15 cellular contexts compared by ENCODE assay signal in the genomic region with DNA sequence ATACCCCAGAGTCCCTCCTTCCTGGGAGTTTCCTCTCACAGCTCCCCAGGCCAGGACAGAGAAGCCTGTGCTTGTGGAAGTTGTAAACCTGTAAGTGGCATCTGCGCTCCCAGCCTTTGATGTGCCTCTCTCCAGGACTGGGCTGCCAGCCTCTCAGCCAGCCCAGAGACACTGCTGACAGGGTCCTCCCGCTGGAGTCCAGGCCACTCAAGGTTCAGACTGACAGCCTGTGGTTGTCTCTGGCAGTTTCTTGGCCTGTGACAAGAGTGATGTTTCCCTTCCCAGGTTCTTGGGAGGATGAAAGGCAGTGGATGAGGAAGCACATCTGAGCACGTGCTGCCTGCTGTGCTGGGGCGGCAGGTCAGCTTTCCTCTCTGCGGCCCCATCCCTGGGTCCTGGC. TPM values are rescaled to one million over a fixed set of nuclear protein-coding genes. Genes with fewer than 3 reads are reported as not detected.
A peak's percentile ranks its signal among the peaks of the same experiment; 100 is the strongest.
DNase-seq lines count a peak whose midpoint lies in the region; ATAC-seq and TF ChIP-seq lines count a peak whose summit lies in the region.
"Had no signal": no experiment of that assay in that cellular context is flagged by ENCODE, and none has a peak within 500 bp of the region (broad histone marks: within the 10 kb centered on the region; RNA-seq: fewer than 3 reads in every experiment).

No MANE protein-coding gene starts in this region.

- H3K4me3 ChIP-seq in CD4-positive, CD25-positive, alpha-beta regulatory T cell (ENCODE audit: low read depth, low read length): no peak overlapping the region
- no peak overlapping the region for H3K4me3 ChIP-seq in Karpas-422 (ENCODE audit: low read length)
- no peak overlapping the region for H3K4me3 ChIP-seq in trophoblast cell (ENCODE audit: low read depth, low read length)
- no peak overlapping the region for H3K4me3 ChIP-seq in coronary artery
- H3K4me3 ChIP-seq in tibial artery: no peak overlapping the region

- H4K20me1 ChIP-seq in Karpas-422 (ENCODE audit: insufficient read depth, low read depth, low read length): 0 out of 2 replicates have a peak, but pooled peaks cover 19% of the 10 kb centered on the region

- H3K27me3 Mint-ChIP-seq in CD4-positive, CD25-positive, alpha-beta regulatory T cell: peaks cover 3% of the 10 kb centered on the region
- H3K27me3 Mint-ChIP-seq: memory B cell had no signal

- TF ChIP-seq CTCF in coronary artery (IDR thresholded peaks at IDR 0.05) (no peak), tibial artery (IDR thresholded peaks at IDR 0.05) (no peak)

- no peaks in the 10 kb centered on the region for H3K9me3 Mint-ChIP-seq in CD4-positive, CD25-positive, alpha-beta regulatory T cell
- H3K9me3 Mint-ChIP-seq: activated T-helper 2 cell treated with anti-CD3 and anti-CD28 coated beads, Interferon-gamma antibody, Interleukin-2, Interleukin-4, amounts not matched to agents 10 μg/mL and 5 μg/mL and 100 μg/mL, durations not matched to agents 14 hours and 24 hours and 36 hours; memory B cell had no signal

- H3K4me2 ChIP-seq in Karpas-422 (ENCODE audit: low read depth, low read length, poor library complexity, severe bottlenecking): no peak overlapping the region
- no peak overlapping the region for H3K4me2 ChIP-seq in trophoblast cell (ENCODE audit: low read length)

- H3K9me3 ChIP-seq in CD4-positive, CD25-positive, alpha-beta regulatory T cell (ENCODE audit: control insufficient read depth in 2 of 2, low read length in 2 of 2): no peaks in the 10 kb centered on the region
- H3K9me3 ChIP-seq in Karpas-422 (ENCODE audit: low read length) (no peaks in the 10 kb centered on the region), trophoblast cell (ENCODE audit: insufficient read depth, low read depth, low read length) (no peaks in the 10 kb centered on the region), tibial artery (no peaks in the 10 kb centered on the region)

- H4K8ac ChIP-seq in trophoblast cell (ENCODE audit: low read depth, low read length): no peak overlapping the region

- no peaks in the 10 kb centered on the region for H3K27me3 ChIP-seq in CD4-positive, CD25-positive, alpha-beta regulatory T cell (ENCODE audit: control insufficient read depth, insufficient read depth, low read length)
- no peaks in the 10 kb centered on the region for H3K27me3 ChIP-seq in Karpas-422 (ENCODE audit: low read length)
- no peaks in the 10 kb centered on the region for H3K27me3 ChIP-seq in trophoblast cell (ENCODE audit: insufficient read depth, low read length)
- no peaks in the 10 kb centered on the region for H3K27me3 ChIP-seq in tibial artery

- H3K79me2 ChIP-seq in Karpas-422 (ENCODE audit: low read length) (peaks cover 75% of the 10 kb centered on the region), trophoblast cell (ENCODE audit: control insufficient read depth, insufficient read depth, low read length, poor library complexity) (peaks cover 10% of the 10 kb centered on the region)

- no peak overlapping the region for H3K14ac ChIP-seq in trophoblast cell (ENCODE audit: low read length)

- H3K4ac ChIP-seq in trophoblast cell (ENCODE audit: low read depth, low read length): peak overlapping the region; percentile 30

- ATAC-seq in CD4-positive, CD25-positive, alpha-beta regulatory T cell (ENCODE audit: low read depth in 2 of 2): no peak
- ATAC-seq: SK-N-SH treated with all-trans-retinoic acid at 6 μM for 48 hours; stimulated activated naive CD8-positive, alpha-beta T cell treated with anti-CD3 and anti-CD28 coated beads, Interleukin-15, Interleukin-2, amounts not matched to agents 100 U/mL and 50 U/mL, for 24 hours had no signal

- H2BK120ac ChIP-seq in trophoblast cell (ENCODE audit: insufficient read depth, low read length, poor library complexity): no peak overlapping the region

- H3K36me3 Mint-ChIP-seq in CD4-positive, CD25-positive, alpha-beta regulatory T cell: no peaks in the 10 kb centered on the region
- H3K36me3 Mint-ChIP-seq: memory B cell had no signal

- no peaks in the 10 kb centered on the region for H3K36me3 ChIP-seq in CD4-positive, CD25-positive, alpha-beta regulatory T cell (ENCODE audit: control insufficient read depth, insufficient read depth, low read length)
- H3K36me3 ChIP-seq in Karpas-422 (ENCODE audit: insufficient read depth, low read length) (no peaks in the 10 kb centered on the region), trophoblast cell (ENCODE audit: control insufficient read depth in 1 of 2, insufficient read depth in 2 of 2, low read length in 2 of 2) (peaks cover 0 to 4% of the 10 kb centered on the region in 2 experiments), tibial artery (peaks cover 0 to 6% (median 0%) of the 10 kb centered on the region in 3 donors)

- intact Hi-C loops in tibial artery (cut with DNase I; ENCODE audit: low total_unique reads): no loop called here

- peaks cover 38% of the 10 kb centered on the region for H3K4me1 ChIP-seq in CD4-positive, CD25-positive, alpha-beta regulatory T cell (ENCODE audit: control insufficient read depth, insufficient read depth, low read length, poor library complexity, severe bottlenecking)
- H3K4me1 ChIP-seq in Karpas-422 (ENCODE audit: low read length) (peaks cover 19% of the 10 kb centered on the region), trophoblast cell (ENCODE audit: control insufficient read depth in 1 of 2, insufficient read depth in 2 of 2, low read length in 2 of 2) (peaks cover 24 to 26% of the 10 kb centered on the region in 2 experiments), tibial artery (peaks cover 0 to 80% (median 61%) of the 10 kb centered on the region in 4 donors)

- peak overlapping the region in 2 of 3 donors; percentile 54 to 57 for H3K27ac Mint-ChIP-seq in CD4-positive, CD25-positive, alpha-beta regulatory T cell
- H3K27ac Mint-ChIP-seq: activated T-helper 2 cell treated with anti-CD3 and anti-CD28 coated beads, Interferon-gamma antibody, Interleukin-2, Interleukin-4, amounts not matched to agents 10 μg/mL and 5 μg/mL and 100 μg/mL, durations not matched to agents 14 hours and 24 hours and 36 hours; memory B cell had no signal

- peak overlapping the region; percentile 8 for H2BK12ac ChIP-seq in trophoblast cell (ENCODE audit: low read length)

- 0 out of 2 replicates have a peak overlapping the region, but pooled peaks have one; percentile 33 for H3K9ac ChIP-seq in Karpas-422 (ENCODE audit: low read length)
- no peak overlapping the region for H3K9ac ChIP-seq in trophoblast cell (ENCODE audit: low read length)

- H2BK5ac ChIP-seq in trophoblast cell (ENCODE audit: low read depth, low read length, poor library complexity): no peak overlapping the region

- no peak overlapping the region for H3K27ac ChIP-seq in CD4-positive, CD25-positive, alpha-beta regulatory T cell (ENCODE audit: insufficient read depth, low read length, poor library complexity, severe bottlenecking)
- H3K27ac ChIP-seq in Karpas-422 (ENCODE audit: low read length): no peak overlapping the region
- H3K27ac ChIP-seq in epithelial cell of prostate: peak overlapping the region; percentile 79
- H3K27ac ChIP-seq in trophoblast cell (ENCODE audit: low read depth, low read length): no peak overlapping the region
- H3K27ac ChIP-seq in coronary artery: peak overlapping the region in 1 of 2 donors; percentile 13
- peak overlapping the region in 1 of 2 donors; percentile 18 for H3K27ac ChIP-seq in tibial artery

- no peak for DNase-seq in CD4-positive, CD25-positive, alpha-beta regulatory T cell
- DNase-seq in Karpas-422 (no peak), epithelial cell of prostate (ENCODE audit: low read depth, low spot score) (no peak), trophoblast cell (no peak), activated gamma-delta T cell treated with Interleukin-2 at 50 U/mL for 16 hours (no peak), NCI-H524 treated with DMSO at 0.1 percent for 48 hours (lab: John Stamatoyannopoulos, UW) (no peak), coronary artery (ENCODE audit: low spot score) (no peak), tibial artery (no peak)
- DNase-seq: activated CD4-positive, CD25-positive, alpha-beta regulatory T cell treated with anti-CD3 and anti-CD28 coated beads, Interleukin-2, amount 50 U/mL, for 72 hours; stimulated activated CD4-positive, alpha-beta T cell treated with anti-CD3 and anti-CD28 coated beads, Interleukin-4, amount 100 ng/mL, for 24 hours; stimulated activated naive CD8-positive, alpha-beta T cell treated with anti-CD3 and anti-CD28 coated beads, Interleukin-15, Interleukin-2, amounts not matched to agents 100 U/mL and 50 U/mL, for 24 hours had no signal

- no CpG with 5 or more reads among the region's 5 CpGs for WGBS in trophoblast cell (ENCODE audit: extremely low coverage, insufficient coverage, insufficient read length)

- H2AFZ ChIP-seq in Karpas-422 (ENCODE audit: low read length) (no peak overlapping the region), trophoblast cell (ENCODE audit: insufficient read depth, low read length, poor library complexity) (no peak overlapping the region)

- H3K9me2 ChIP-seq in Karpas-422 (replicated peaks; ENCODE audit: insufficient read depth, low read length): no peaks in the 10 kb centered on the region

- no peak overlapping the region for H4K91ac ChIP-seq in trophoblast cell (ENCODE audit: low read depth, low read length)

- H3K4me1 Mint-ChIP-seq in CD4-positive, CD25-positive, alpha-beta regulatory T cell: peaks cover 11 to 79% (median 43%) of the 10 kb centered on the region in 4 donors

- no peak overlapping the region for H2AK5ac ChIP-seq in trophoblast cell (ENCODE audit: low read length)

- peaks cover 6% of the 10 kb centered on the region for H3K79me1 ChIP-seq in trophoblast cell (ENCODE audit: low read length)

- no peak overlapping the region for H3K18ac ChIP-seq in trophoblast cell (ENCODE audit: low read length)

- peak overlapping the region in 2 of 4 donors; percentile 63 to 96 for H3K4me3 Mint-ChIP-seq in CD4-positive, CD25-positive, alpha-beta regulatory T cell
- H3K4me3 Mint-ChIP-seq: memory B cell had no signal

- H3K23ac ChIP-seq in trophoblast cell (ENCODE audit: low read length): no peak overlapping the region

- H4K12ac ChIP-seq in trophoblast cell (ENCODE audit: low read depth, low read length): no peak overlapping the region

RNA-seq across cellular contexts. Expression of gene SLC35F6, which starts 3.0 kb away (rescaled TPM):
- 21.2 TPM for total RNA-seq in CD4-positive, CD25-positive, alpha-beta regulatory T cell
- 1 to 10 TPM; 5.7 to 7.9 (median 7.1) TPM for polyA plus RNA-seq in CD4-positive, CD25-positive, alpha-beta regulatory T cell
- 13.8 and 13.9 TPM in 2 replicates for total RNA-seq in Karpas-422 (2014; rRNA removed; shearing (Covaris generic); ENCODE audit: low replicate concordance)
- polyA plus RNA-seq in trophoblast cell (2013): 22.9 and 23.5 TPM in 2 replicates

RNA-seq across cellular contexts. Expression of gene CENPA, which starts 18.7 kb away (rescaled TPM):
- total RNA-seq in CD4-positive, CD25-positive, alpha-beta regulatory T cell: 2.0 TPM
- polyA plus RNA-seq in CD4-positive, CD25-positive, alpha-beta regulatory T cell: 1 to 10 TPM in 3 of 4 donors, under 1 TPM in 1; 0.54 to 3.9 (median 2.5) TPM
- total RNA-seq in Karpas-422 (2014; rRNA removed; shearing (Covaris generic); ENCODE audit: low replicate concordance): 10.0 and 21.1 TPM in 2 replicates
- 15.2 and 16.5 TPM in 2 replicates for polyA plus RNA-seq in trophoblast cell (2013)
- total RNA-seq: cardiac septum had no signal
